In the genomic region with DNA sequence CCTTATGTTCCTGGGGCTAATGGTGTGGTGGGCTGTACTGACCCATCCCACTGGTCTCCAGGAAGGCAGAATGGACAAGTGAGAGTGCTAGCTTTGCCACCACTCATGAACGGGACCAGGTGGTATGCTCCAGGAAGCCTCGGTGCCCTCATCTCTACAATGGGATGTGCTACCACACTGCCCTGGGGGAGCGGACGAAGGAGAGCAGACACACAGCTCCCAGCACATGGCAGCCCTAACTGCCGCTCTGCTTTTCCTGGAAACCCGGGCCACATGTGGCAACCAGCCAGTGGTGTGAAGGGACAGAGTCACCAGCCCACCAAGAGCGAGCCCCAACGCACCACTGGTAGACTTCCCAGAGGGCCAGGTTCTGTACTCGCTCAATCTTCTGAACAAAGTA, we compare ENCODE assay signal across 24 cellular contexts. TPM values are rescaled to one million over a fixed set of nuclear protein-coding genes. Genes with fewer than 3 reads are reported as not detected.
A peak's percentile ranks its signal among the peaks of the same experiment; 100 is the strongest.
DNase-seq lines count a peak whose midpoint lies in the region; ATAC-seq, FAIRE-seq and TF ChIP-seq lines count a peak whose summit lies in the region.
"Had no signal": no experiment of that assay in that cellular context is flagged by ENCODE, and none has a peak within 500 bp of the region (broad histone marks: within the 10 kb centered on the region; RNA-seq: fewer than 3 reads in every experiment).

No MANE protein-coding gene starts in this region.

- no peak overlapping the region for H4K91ac ChIP-seq in neuronal stem cell (ENCODE audit: low read depth, low read length, poor library complexity)

- WGBS in K562 (ENCODE audit: insufficient coverage, low coverage, missing lambda C conversion rate), result 77% methylated on average over 9 of the region's 9 CpGs
- WGBS in neuronal stem cell (ENCODE audit: extremely low coverage in 2 of 2, insufficient read length in 2 of 2, insufficient replicate concordance in 1 of 2), 2 donors, result no CpG with 5 or more reads among the region's 9 CpGs

- peak; percentile 20 to 37 for ATAC-seq in natural killer cell treated with Interleukin-12 subunit alpha and Interleukin-12 subunit beta and Interleukin-15 and Interleukin-18, amount 100 ng/mL, for 72 hours
- ATAC-seq in natural killer cell (no peak), K562 (no peak), HG03196 (IDR thresholded peaks at IDR 0.05; ENCODE audit: unreplicated experiment) (no peak)
- no peak for ATAC-seq in stimulated activated effector memory CD8-positive, alpha-beta T cell treated with anti-CD3 and anti-CD28 coated beads, Interleukin-12 subunit alpha, Interleukin-12 subunit beta, amount 100 ng/mL, for 72 hours
- ATAC-seq: A549; CD8-positive, alpha-beta T cell had no signal

- H3K27ac ChIP-seq in K562 (ENCODE audit: extremely low read depth, low read depth, low read length) (no peak overlapping the region), neuronal stem cell (replicated peaks; ENCODE audit: low read length) (no peak overlapping the region)
- H3K27ac ChIP-seq: 22Rv1; A549; BLaER1 treated with 17β-estradiol and CSF1 and Interleukin-3, amounts not matched to agents 10 nM and 100 nM; C4-2B had no signal

- H3K79me2 ChIP-seq in K562 (ENCODE audit: control insufficient read depth, insufficient read depth, low read length), result no peaks in the 10 kb centered on the region

- TF ChIP-seq CTCF in natural killer cell (IDR thresholded peaks at IDR 0.05) (no peak), K562 (IDR thresholded peaks at IDR 0.05 in 2 of 3, conservative IDR thresholded peaks at IDR 0.05 in 1 of 3; ENCODE audit: insufficient read depth in 2 of 3, low read depth in 1 of 3, low read length in 3 of 3) (no peak)

- H3K9ac ChIP-seq in K562 (ENCODE audit: insufficient read depth in 1 of 2, low read depth in 2 of 2, low read length in 2 of 2) (no peak overlapping the region; a peak in 1 of 4 replicates), neuronal stem cell (ENCODE audit: low read depth, low read length, poor library complexity) (no peak overlapping the region)
- H3K9ac ChIP-seq: BLaER1 treated with 17β-estradiol and CSF1 and Interleukin-3, amounts not matched to agents 10 nM and 100 nM had no signal

- no peak overlapping the region for H4K8ac ChIP-seq in neuronal stem cell (ENCODE audit: low read depth, low read length)

- H2BK5ac ChIP-seq in neuronal stem cell (ENCODE audit: low read length), result no peak overlapping the region

- H2BK120ac ChIP-seq in neuronal stem cell (ENCODE audit: low read depth, low read length), result no peak overlapping the region

- H3K4me3 Mint-ChIP-seq in natural killer cell treated with Interleukin-12 subunit alpha and Interleukin-12 subunit beta and Interleukin-15 and Interleukin-18, amount 100 ng/mL, for 72 hours, result no peak overlapping the region
- no peak overlapping the region for H3K4me3 Mint-ChIP-seq in natural killer cell
- no peak overlapping the region for H3K4me3 Mint-ChIP-seq in stimulated activated effector memory CD8-positive, alpha-beta T cell treated with anti-CD3 and anti-CD28 coated beads, Interleukin-12 subunit alpha, Interleukin-12 subunit beta, amount 100 ng/mL, for 72 hours
- H3K4me3 Mint-ChIP-seq: B cell; CD4-positive, alpha-beta T cell; CD8-positive, alpha-beta T cell had no signal

- TF ChIP-seq POLR2A in K562 (conservative IDR thresholded peaks at IDR 0.05), result no peak

- no peak overlapping the region for H2BK12ac ChIP-seq in neuronal stem cell (ENCODE audit: low read length)

- CTCF ChIA-PET in K562 (lab: Yijun Ruan, JAX; ENCODE audit: low intra/inter-chr PET ratio), result no interaction called here

- H3K4me1 Mint-ChIP-seq in natural killer cell treated with Interleukin-12 subunit alpha and Interleukin-12 subunit beta and Interleukin-15 and Interleukin-18, amount 100 ng/mL, for 72 hours (ENCODE audit: low read depth in 2 of 2), result peaks cover 0 to 5% of the 10 kb centered on the region in 2 donors
- H3K4me1 Mint-ChIP-seq in natural killer cell, result peaks cover 0 to 11% of the 10 kb centered on the region in 2 donors
- H3K4me1 Mint-ChIP-seq in stimulated activated effector memory CD8-positive, alpha-beta T cell treated with anti-CD3 and anti-CD28 coated beads, Interleukin-12 subunit alpha, Interleukin-12 subunit beta, amount 100 ng/mL, for 72 hours, result peaks cover 6% of the 10 kb centered on the region
- H3K4me1 Mint-ChIP-seq: B cell had no signal

- intact Hi-C loops in natural killer cell (cut with micrococcal nuclease), result no loop called here
- intact Hi-C loops in K562 (cut with micrococcal nuclease), result no loop called here

- no peak overlapping the region for H3K4ac ChIP-seq in neuronal stem cell (ENCODE audit: low read length)

- H2AK5ac ChIP-seq in neuronal stem cell (ENCODE audit: low read depth, low read length), result no peak overlapping the region

- POLR2A ChIA-PET in K562 (lab: Yijun Ruan, JAX), result interaction anchor here (0.6 kb wide), 1 partner anchor 132 kb away, joined by 4 read pairs; no protein-coding TSS in a partner anchor

- peaks cover 10% of the 10 kb centered on the region; the same call in 1 of the 3 replicates for H3K36me3 ChIP-seq in K562 (ENCODE audit: control insufficient read depth, insufficient read depth, low read length)
- no peaks in the 10 kb centered on the region for H3K36me3 ChIP-seq in neuronal stem cell (replicated peaks in 1 of 2; ENCODE audit: control insufficient read depth in 2 of 2, insufficient read depth in 2 of 2, low read length in 2 of 2)

- no peak for TF ChIP-seq RAD21 in K562 (CRISPR knock-in tag; conservative IDR thresholded peaks at IDR 0.05 in 1 of 2, IDR thresholded peaks at IDR 0.05 in 1 of 2)

- no peaks in the 10 kb centered on the region for H3K27me3 Mint-ChIP-seq in natural killer cell treated with Interleukin-12 subunit alpha and Interleukin-12 subunit beta and Interleukin-15 and Interleukin-18, amount 100 ng/mL, for 72 hours
- no peaks in the 10 kb centered on the region for H3K27me3 Mint-ChIP-seq in natural killer cell (ENCODE audit: low read depth in 2 of 2)
- H3K27me3 Mint-ChIP-seq: B cell; CD4-positive, alpha-beta T cell had no signal

- H3K9me1 ChIP-seq in K562 (ENCODE audit: control insufficient read depth, insufficient read depth, low read length), result no peaks in the 10 kb centered on the region

- H2BK15ac ChIP-seq in neuronal stem cell (ENCODE audit: low read length), result no peak overlapping the region

- H3K79me1 ChIP-seq in neuronal stem cell (ENCODE audit: low read depth, low read length), result no peaks in the 10 kb centered on the region

- H3K27me3 ChIP-seq in K562 (ENCODE audit: control insufficient read depth in 2 of 2, insufficient read depth in 2 of 2, low read length in 2 of 2) (no peaks in the 10 kb centered on the region), neuronal stem cell (ENCODE audit: control insufficient read depth in 3 of 3, insufficient read depth in 3 of 3, low read depth in 1 of 3, low read length in 3 of 3) (peaks cover 0 to 10% (median 0%) of the 10 kb centered on the region in 3 experiments)
- H3K27me3 ChIP-seq: BLaER1 treated with 17β-estradiol and CSF1 and Interleukin-3, amounts not matched to agents 10 nM and 100 nM had no signal

- H3K36me3 Mint-ChIP-seq in natural killer cell treated with Interleukin-12 subunit alpha and Interleukin-12 subunit beta and Interleukin-15 and Interleukin-18, amount 100 ng/mL, for 72 hours, result peaks cover 15% of the 10 kb centered on the region
- peaks cover 7% of the 10 kb centered on the region for H3K36me3 Mint-ChIP-seq in natural killer cell
- peaks cover 78% of the 10 kb centered on the region for H3K36me3 Mint-ChIP-seq in stimulated activated effector memory CD8-positive, alpha-beta T cell treated with anti-CD3 and anti-CD28 coated beads, Interleukin-12 subunit alpha, Interleukin-12 subunit beta, amount 100 ng/mL, for 72 hours

- no peaks in the 10 kb centered on the region for H3K9me3 Mint-ChIP-seq in natural killer cell treated with Interleukin-12 subunit alpha and Interleukin-12 subunit beta and Interleukin-15 and Interleukin-18, amount 100 ng/mL, for 72 hours
- no peaks in the 10 kb centered on the region for H3K9me3 Mint-ChIP-seq in natural killer cell
- no peaks in the 10 kb centered on the region for H3K9me3 Mint-ChIP-seq in stimulated activated effector memory CD8-positive, alpha-beta T cell treated with anti-CD3 and anti-CD28 coated beads, Interleukin-12 subunit alpha, Interleukin-12 subunit beta, amount 100 ng/mL, for 72 hours
- H3K9me3 Mint-ChIP-seq: CD4-positive, alpha-beta T cell; CD8-positive, alpha-beta T cell had no signal

- TF ChIP-seq EP300 in K562 (IDR thresholded peaks at IDR 0.05; ENCODE audit: low read length), result no peak

- H4K20me1 ChIP-seq in K562 (replicated peaks; ENCODE audit: control insufficient read depth, insufficient read depth, low read length), result no peaks in the 10 kb centered on the region

- BruUV-seq in K562 (replicated peaks; lab: Mats Ljungman, UMichigan), result no TSS peak

- H3K9me3 ChIP-seq in K562 (replicated peaks; ENCODE audit: control insufficient read depth, insufficient read depth, low read depth, low read length) (no peaks in the 10 kb centered on the region), neuronal stem cell (replicated peaks in 1 of 2; ENCODE audit: control insufficient read depth in 2 of 2, insufficient read depth in 1 of 2, low read depth in 1 of 2, low read length in 2 of 2) (no peaks in the 10 kb centered on the region)
- H3K9me3 ChIP-seq: A549; BLaER1 treated with 17β-estradiol and CSF1 and Interleukin-3, amounts not matched to agents 10 nM and 100 nM; Caco-2 had no signal

- H3K23ac ChIP-seq in neuronal stem cell (ENCODE audit: low read depth, low read length, poor library complexity), result peak overlapping the region; percentile 70

- no peak overlapping the region for H3K18ac ChIP-seq in neuronal stem cell (ENCODE audit: low read length)

- no peak for DNase-seq in natural killer cell treated with Interleukin-12 subunit alpha and Interleukin-12 subunit beta and Interleukin-15 and Interleukin-18, amount 100 ng/mL, for 72 hours (ENCODE audit: low spot score)
- DNase-seq in natural killer cell (no peak), K562 (ENCODE audit: extremely low read depth in 1 of 4, low spot score in 3 of 4) (no peak), neuronal stem cell (ENCODE audit: low spot score) (no peak), HUDEP-2 (lab: John Stamatoyannopoulos, UW; ENCODE audit: unreplicated experiment in 76 of 76) (no peak), SIG-M5 treated with dmso at 0.1 percent for 504 hours (lab: John Stamatoyannopoulos, UW; ENCODE audit: unreplicated experiment) (no peak)
- DNase-seq in stimulated activated effector memory CD8-positive, alpha-beta T cell treated with anti-CD3 and anti-CD28 coated beads, Interleukin-12 subunit alpha, Interleukin-12 subunit beta, amount 100 ng/mL, for 72 hours (ENCODE audit: low spot score in 2 of 2), result no peak
- DNase-seq: AML-193; Caco-2; Calu3; CD4-positive, alpha-beta T cell; CD8-positive, alpha-beta T cell; DMS79 treated with DMSO at 0.1 percent for 48 hours; GF-D8 had no signal

- H2AFZ ChIP-seq in K562 (ENCODE audit: low read depth, low read length) (no peak overlapping the region), neuronal stem cell (ENCODE audit: low read length) (no peak overlapping the region)

- H3K4me3 ChIP-seq in K562, result no peak overlapping the region
- no peak overlapping the region for H3K4me3 ChIP-seq in neuronal stem cell (ENCODE audit: low read length in 2 of 2)
- H3K4me3 ChIP-seq: A549; BLaER1 treated with 17β-estradiol and CSF1 and Interleukin-3, amounts not matched to agents 10 nM and 100 nM had no signal

- H3K4me1 ChIP-seq in K562 (replicated peaks in 1 of 2; ENCODE audit: control insufficient read depth in 2 of 2, insufficient read depth in 2 of 2, low read length in 2 of 2) (no peaks in the 10 kb centered on the region), neuronal stem cell (ENCODE audit: control insufficient read depth in 2 of 2, insufficient read depth in 1 of 2, low read depth in 1 of 2, low read length in 2 of 2) (no peaks in the 10 kb centered on the region)
- H3K4me1 ChIP-seq: A549; BLaER1 treated with 17β-estradiol and CSF1 and Interleukin-3, amounts not matched to agents 10 nM and 100 nM; Caco-2 had no signal

- no peak overlapping the region for H3K4me2 ChIP-seq in K562 (ENCODE audit: insufficient read depth, low read length)
- no peak overlapping the region for H3K4me2 ChIP-seq in neuronal stem cell (ENCODE audit: insufficient read depth, low read length, poor library complexity, severe bottlenecking)
- H3K4me2 ChIP-seq: A549; BLaER1 treated with 17β-estradiol and CSF1 and Interleukin-3, amounts not matched to agents 10 nM and 100 nM had no signal

- H3K14ac ChIP-seq in neuronal stem cell (ENCODE audit: low read length), result peak overlapping the region; percentile 1

- no peak for FAIRE-seq in K562 (lab: Jason Lieb, UNC)
- FAIRE-seq: A549, D721Med, G401.6, GM12891, GM19239 had no signal

- no peak overlapping the region for H3K27ac Mint-ChIP-seq in natural killer cell treated with Interleukin-12 subunit alpha and Interleukin-12 subunit beta and Interleukin-15 and Interleukin-18, amount 100 ng/mL, for 72 hours
- H3K27ac Mint-ChIP-seq in natural killer cell, result no peak overlapping the region
- H3K27ac Mint-ChIP-seq in stimulated activated effector memory CD8-positive, alpha-beta T cell treated with anti-CD3 and anti-CD28 coated beads, Interleukin-12 subunit alpha, Interleukin-12 subunit beta, amount 100 ng/mL, for 72 hours, result peak overlapping the region; percentile 48
- H3K27ac Mint-ChIP-seq: B cell; CD4-positive, alpha-beta T cell; CD8-positive, alpha-beta T cell had no signal

- in situ Hi-C loops in K562 (cut with MboI), result no loop called here

RNA-seq across cellular contexts. Expression of gene PARP12, which starts 35.8 kb away (rescaled TPM):
- 10 to 100 TPM; 40.4 to 48.6 TPM for total RNA-seq in natural killer cell treated with Interleukin-12 subunit alpha and Interleukin-12 subunit beta and Interleukin-15 and Interleukin-18, amount 100 ng/mL, for 72 hours
- total RNA-seq in natural killer cell (100 to 1,000 TPM; 116 to 151 (median 130) TPM), K562 (2014; rRNA removed) (20.4 and 25.7 TPM in 2 replicates), K562 (2014; rRNA removed; fragmentation: Illumina TruSeq; extraction: Trizol) (20.6 and 23.5 TPM in 2 replicates), K562 (2015; rRNA removed; fragmentation: Illumina TruSeq; extraction: Trizol) (22.1 and 23.4 TPM in 2 replicates), K562 (2021) (23.3 and 25.5 TPM in 2 replicates)
- total RNA-seq in K562 (2011; cell fraction: chromatin; rRNA removed; ENCODE audit: low replicate concordance), result 109 and 119 TPM in 2 replicates
- 57.4 and 59.0 TPM in 2 replicates for total RNA-seq in K562 (2011; cell fraction: nucleolus; rRNA removed)
- total RNA-seq in K562 (2011; cell fraction: nucleoplasm; rRNA removed), result 88.5 and 107 TPM in 2 replicates
- polyA plus RNA-seq in K562 (2011; rRNA removed) (35.6 and 40.4 TPM in 2 replicates), K562 (2014; fragmentation: Illumina TruSeq; extraction: Trizol) (24.7 and 27.7 TPM in 2 replicates), K562 (2014; fragmentation: Nextera tagmentation; extraction: Ambion mirVana) (1 to 10 TPM; 4.6 to 7.1 TPM), K562 (2014; rRNA removed) (21.4 and 23.9 TPM in 2 replicates)
- 26.6 and 44.3 TPM in 2 replicates for polyA plus RNA-seq in K562 (2011; cell fraction: cytosol; rRNA removed)
- polyA plus RNA-seq in K562 (2011; cell fraction: nucleus; rRNA removed), result 108 and 147 TPM in 2 replicates
- 18.4 and 26.4 TPM in 2 replicates for polyA plus RNA-seq in K562 (2012)
- 33.4 and 43.2 TPM in 2 replicates for polyA minus RNA-seq in K562 (2011; rRNA and poly(A)+ RNA removed)
- polyA minus RNA-seq in K562 (2011; cell fraction: cytosol; rRNA and poly(A)+ RNA removed), result 21.9 and 24.1 TPM in 2 replicates
- polyA minus RNA-seq in K562 (2011; cell fraction: nucleus; rRNA and poly(A)+ RNA removed), result 31.2 and 37.2 TPM in 2 replicates
- 0.32 TPM for polyA plus RNA-seq in neuronal stem cell (2013, experiment 1 of 2)
- polyA plus RNA-seq in neuronal stem cell (2013, experiment 2 of 2), result 0.43 TPM

Comparison
In these comparisons a context has a peak if more than half of its experiments do, and no peak if none do; other contexts are left out.
1. ATAC-seq: peak in natural killer cell treated with Interleukin-12 subunit alpha and Interleukin-12 subunit beta and Interleukin-15 and Interleukin-18, amount 100 ng/mL, for 72 hours (2 of 2); none in natural killer cell (0 of 3), K562 (single experiment), stimulated activated effector memory CD8-positive, alpha-beta T cell treated with anti-CD3 and anti-CD28 coated beads, Interleukin-12 subunit alpha, Interleukin-12 subunit beta, amount 100 ng/mL, for 72 hours (single experiment) and HG03196 (single experiment).